Comparison of ENCODE assay signal across 30 cellular contexts in genomic region chr3:9013782-9014181, GRCh38.
"Had no signal": no experiment of that assay in that cellular context is flagged by ENCODE, and none has a peak within 500 bp of the region (broad histone marks: within the 10 kb centered on the region; RNA-seq: fewer than 3 reads in every experiment).

No MANE protein-coding gene starts in this region.

- H3K9me3 Mint-ChIP-seq: activated CD4-positive, alpha-beta memory T cell treated with anti-CD3 and anti-CD28 coated beads, Interleukin-2, amount 10 ng/mL, durations not matched to agents 7 days and 5 days; activated naive CD4-positive, alpha-beta T cell treated with anti-CD3 and anti-CD28 coated beads, Interleukin-2, amount 10 ng/mL, durations not matched to agents 7 days and 5 days; activated naive CD8-positive, alpha-beta T cell treated with anti-CD3 and anti-CD28 coated beads for 36 hours; central memory CD8-positive, alpha-beta T cell; T-cell had no signal

- H3K9me3 ChIP-seq: SJSA1, SK-N-SH had no signal

- H3K4me1 ChIP-seq: SJSA1 had no signal

- H3K9ac ChIP-seq: SK-N-SH had no signal

- H3K4me3 ChIP-seq: cardiac muscle cell, SJSA1 had no signal

- H3K4me3 Mint-ChIP-seq: activated CD4-positive, alpha-beta memory T cell treated with anti-CD3 and anti-CD28 coated beads, Interleukin-2, amount 10 ng/mL, durations not matched to agents 7 days and 5 days; activated CD8-positive, alpha-beta memory T cell treated with anti-CD3 and anti-CD28 coated beads, Interleukin-2, amount 10 ng/mL, durations not matched to agents 7 days and 5 days; activated naive CD4-positive, alpha-beta T cell treated with anti-CD3 and anti-CD28 coated beads, Interleukin-2, amount 10 ng/mL, durations not matched to agents 7 days and 5 days; activated naive CD8-positive, alpha-beta T cell treated with anti-CD3 and anti-CD28 coated beads for 36 hours; central memory CD8-positive, alpha-beta T cell; T-cell; T-helper 17 cell had no signal

- H3K4me1 Mint-ChIP-seq: central memory CD8-positive, alpha-beta T cell had no signal

- H3K4me2 ChIP-seq: SK-N-SH had no signal

- H3K27ac Mint-ChIP-seq: activated CD4-positive, alpha-beta memory T cell treated with anti-CD3 and anti-CD28 coated beads, Interleukin-2, amount 10 ng/mL, durations not matched to agents 7 days and 5 days; activated CD8-positive, alpha-beta memory T cell treated with anti-CD3 and anti-CD28 coated beads, Interleukin-2, amount 10 ng/mL, durations not matched to agents 7 days and 5 days; activated naive CD8-positive, alpha-beta T cell treated with anti-CD3 and anti-CD28 coated beads for 36 hours; T-cell; T-helper 17 cell had no signal

- ATAC-seq: activated CD8-positive, alpha-beta memory T cell treated with anti-CD3 and anti-CD28 coated beads, Interleukin-2, amount 10 ng/mL, durations not matched to agents 7 days and 5 days; Panc1; T-cell; T-helper 17 cell had no signal

- H3K27me3 ChIP-seq: brain microvascular endothelial cell, cardiac muscle cell had no signal

- H3K36me3 ChIP-seq: brain microvascular endothelial cell, cardiac muscle cell, SJSA1 had no signal

- H3K36me3 Mint-ChIP-seq: activated CD8-positive, alpha-beta memory T cell treated with anti-CD3 and anti-CD28 coated beads, Interleukin-2, amount 10 ng/mL, durations not matched to agents 7 days and 5 days; activated naive CD4-positive, alpha-beta T cell treated with anti-CD3 and anti-CD28 coated beads, Interleukin-2, amount 10 ng/mL, durations not matched to agents 7 days and 5 days had no signal

- H3K27me3 Mint-ChIP-seq: activated CD4-positive, alpha-beta memory T cell treated with anti-CD3 and anti-CD28 coated beads, Interleukin-2, amount 10 ng/mL, durations not matched to agents 7 days and 5 days; activated CD8-positive, alpha-beta memory T cell treated with anti-CD3 and anti-CD28 coated beads, Interleukin-2, amount 10 ng/mL, durations not matched to agents 7 days and 5 days; activated naive CD4-positive, alpha-beta T cell treated with anti-CD3 and anti-CD28 coated beads, Interleukin-2, amount 10 ng/mL, durations not matched to agents 7 days and 5 days; activated naive CD8-positive, alpha-beta T cell treated with anti-CD3 and anti-CD28 coated beads for 36 hours; T-helper 17 cell had no signal

- DNase-seq: activated CD4-positive, alpha-beta memory T cell treated with anti-CD3 and anti-CD28 coated beads, Interleukin-2, amount 10 ng/mL, durations not matched to agents 7 days and 5 days; activated CD4-positive, alpha-beta T cell treated with anti-CD3 and anti-CD28 coated beads for 1 hour; activated CD4-positive, alpha-beta T cell treated with anti-CD3 and anti-CD28 coated beads for 48 hours; activated CD4-positive, CD25-positive, alpha-beta regulatory T cell; activated CD8-positive, alpha-beta memory T cell treated with anti-CD3 and anti-CD28 coated beads for 24 hours; activated CD8-positive, alpha-beta memory T cell treated with anti-CD3 and anti-CD28 coated beads, Interleukin-2, amount 10 ng/mL, durations not matched to agents 7 days and 5 days; activated CD8-positive, alpha-beta memory T cell treated with anti-CD3 and anti-CD28 coated beads, Interleukin-2, amount 50 U/mL, for 48 hours; activated effector memory CD4-positive, alpha-beta T cell treated with Interleukin-2 at 50 U/mL for 16 hours; activated naive CD4-positive, alpha-beta T cell treated with anti-CD3 and anti-CD28 coated beads, Interleukin-2, amount 10 ng/mL, durations not matched to agents 7 days and 5 days; activated naive CD8-positive, alpha-beta T cell treated with anti-CD3 and anti-CD28 coated beads for 36 hours; activated T-cell treated with anti-CD3 and anti-CD28 coated beads, Interleukin-2, amount 50 U/mL, for 48 hours; amniotic stem cell; aorta; Karpas-422; NCI-H1105; NCI-H1417 treated with DMSO at 0.1 percent for 48 hours; NCI-H1930; NCI-H2081 treated with DMSO at 0.1 percent for 48 hours; NCI-H524 treated with DMSO at 0.1 percent for 48 hours; SHP77 treated with DMSO at 0.1 percent for 48 hours; SK-N-SH; T-cell; T-helper 17 cell; T-helper 9 cell had no signal

- H3K27ac ChIP-seq: brain microvascular endothelial cell, cardiac muscle cell, SJSA1, VCaP had no signal
